ENCODE assay signal across 12 cellular contexts in genomic region chr22:25754527-25755202, GRCh38. TPM values are rescaled to one million over a fixed set of nuclear protein-coding genes. Genes with fewer than 3 reads are reported as not detected.
DNase-seq lines count a peak whose midpoint lies in the region; ATAC-seq and TF ChIP-seq lines count a peak whose summit lies in the region.
"Had no signal": no experiment of that assay in that cellular context is flagged by ENCODE, and none has a peak within 500 bp of the region (broad histone marks: within the 10 kb centered on the region; RNA-seq: fewer than 3 reads in every experiment).

No MANE protein-coding gene starts in this region.

- H3K27ac ChIP-seq in thoracic aorta = peak overlapping the region; percentile 82 to 90

- no peak overlapping the region for H3K27ac Mint-ChIP-seq in T-helper 17 cell
- H3K27ac Mint-ChIP-seq: effector memory CD8-positive, alpha-beta T cell had no signal

- peak overlapping the region; percentile 55 for H3K4me3 ChIP-seq in thoracic aorta

- intact Hi-C loops in left cardiac atrium (cut with DNase I) = no loop called here

- peaks cover 13 to 67% of the 10 kb centered on the region in 2 donors for H3K4me1 ChIP-seq in thoracic aorta (ENCODE audit: control insufficient read depth in 1 of 2, low read depth in 2 of 2)

- TF ChIP-seq CTCF in thoracic aorta (IDR thresholded peaks at IDR 0.05) = no peak
- no peak for TF ChIP-seq CTCF in omental fat pad (IDR thresholded peaks at IDR 0.05)

- H3K9me3 ChIP-seq in thoracic aorta = no peaks in the 10 kb centered on the region
- H3K9me3 ChIP-seq in T-helper 17 cell (ENCODE audit: control insufficient read depth, low read length, poor library complexity, severe bottlenecking) = no peaks in the 10 kb centered on the region

- H3K36me3 ChIP-seq in thoracic aorta = no peaks in the 10 kb centered on the region

- H3K27me3 Mint-ChIP-seq in T-helper 17 cell = peaks cover 10% of the 10 kb centered on the region

- ATAC-seq in left cardiac atrium (peak; percentile 86 to 90), thoracic aorta (ENCODE audit: insufficient number of reproducible peaks, low FRiP score, low read depth) (peak; percentile 71), GM21528 (IDR thresholded peaks at IDR 0.05; ENCODE audit: low FRiP score, unreplicated experiment) (no peak), T-helper 17 cell (no peak), omental fat pad (ENCODE audit: low FRiP score) (no peak), HG02571 (IDR thresholded peaks at IDR 0.05; ENCODE audit: unreplicated experiment) (no peak)
- ATAC-seq: effector memory CD8-positive, alpha-beta T cell had no signal

- no peaks in the 10 kb centered on the region for H3K27me3 ChIP-seq in thoracic aorta (replicated peaks; ENCODE audit: insufficient read depth)

- peaks cover 5% of the 10 kb centered on the region for H3K4me1 Mint-ChIP-seq in T-helper 17 cell

- no peaks in the 10 kb centered on the region for H3K36me3 Mint-ChIP-seq in T-helper 17 cell (ENCODE audit: low read depth)

- H3K4me3 Mint-ChIP-seq in T-helper 17 cell = no peak overlapping the region
- H3K4me3 Mint-ChIP-seq: effector memory CD8-positive, alpha-beta T cell had no signal

- DNase-seq in HCEC 1CT (peak; percentile 72), astrocyte of the hippocampus (ENCODE audit: low read depth, low spot score) (peak; percentile 92), left cardiac atrium (peak; percentile 86), thoracic aorta (ENCODE audit: low spot score) (peak; percentile 85), T-helper 17 cell (no peak), omental fat pad (ENCODE audit: low spot score) (no peak)
- DNase-seq: activated naive CD4-positive, alpha-beta T cell; DMS79 treated with DMSO at 0.1 percent for 48 hours; effector memory CD8-positive, alpha-beta T cell; NCI-H526 had no signal

RNA-seq across cellular contexts. Expression of gene MYO18B, which starts 12.7 kb away (rescaled TPM):
- total RNA-seq in left cardiac atrium = 100 to 1,000 TPM in 1 of 2 donors, 10 to 100 TPM in 1; 71.6 to 142 TPM
- total RNA-seq in thoracic aorta = 10 to 100 TPM; 45.6 to 73.5 TPM
- under 1 TPM; 0.12 to 0.65 TPM for total RNA-seq in T-helper 17 cell
- total RNA-seq in omental fat pad = under 1 TPM in 2 of 4 donors, not detected in 2; under 0.01 TPM

Comparison
In these comparisons a context has a peak if more than half of its experiments do, and no peak if none do; other contexts are left out.
1. DNase-seq: peak in HCEC 1CT (single experiment), astrocyte of the hippocampus (single experiment), left cardiac atrium (single experiment) and thoracic aorta (single experiment); none in T-helper 17 cell (0 of 3) and omental fat pad (single experiment).
2. ATAC-seq: peak in left cardiac atrium (2 of 2) and thoracic aorta (single experiment); none in GM21528 (single experiment), T-helper 17 cell (single experiment), omental fat pad (single experiment) and HG02571 (single experiment).
3. RNA of gene MYO18B, which starts 12.7 kb away (total RNA-seq): 71.6 to 142 TPM in left cardiac atrium and 45.6 to 73.5 TPM in thoracic aorta; 0.12 to 0.65 TPM in T-helper 17 cell and under 0.01 TPM in omental fat pad; every median in the first group is over 10 times any median in the second.